ENCODE assay signal across 13 cellular contexts in genomic region chr11:106482920-106483761, GRCh38.
DNase-seq lines count a peak whose midpoint lies in the region; ATAC-seq and TF ChIP-seq lines count a peak whose summit lies in the region.
"Had no signal": no experiment of that assay in that cellular context is flagged by ENCODE, and none has a peak within 500 bp of the region (broad histone marks: within the 10 kb centered on the region; RNA-seq: fewer than 3 reads in every experiment).

No MANE protein-coding gene starts in this region.

- H3K36me3 ChIP-seq in neuron (ENCODE audit: insufficient read depth, low read length): no peaks in the 10 kb centered on the region
- no peaks in the 10 kb centered on the region for H3K36me3 ChIP-seq in effector memory CD4-positive, alpha-beta T cell (ENCODE audit: control insufficient read depth, insufficient read depth, low read length)
- H3K36me3 ChIP-seq: gastrocnemius medialis had no signal

- TF ChIP-seq CTCF in epithelial cell of esophagus (IDR thresholded peaks at IDR 0.05; ENCODE audit: insufficient read depth, low read depth, low read length, missing control alignments): no peak

- ATAC-seq in GM18867 (IDR thresholded peaks at IDR 0.05; ENCODE audit: unreplicated experiment): no peak
- ATAC-seq in GM18909 (IDR thresholded peaks at IDR 0.05; ENCODE audit: poor library complexity, unreplicated experiment): no peak
- ATAC-seq: gastrocnemius medialis; naive thymus-derived CD8-positive, alpha-beta T cell had no signal

- no peak overlapping the region for H3K27ac ChIP-seq in effector memory CD4-positive, alpha-beta T cell (ENCODE audit: insufficient read depth, low read length, poor library complexity, severe bottlenecking)
- H3K27ac ChIP-seq: gastrocnemius medialis had no signal

- H3K4me1 ChIP-seq in neuron (ENCODE audit: insufficient read depth, low read length): peaks cover 14% of the 10 kb centered on the region
- no peaks in the 10 kb centered on the region for H3K4me1 ChIP-seq in effector memory CD4-positive, alpha-beta T cell (ENCODE audit: control insufficient read depth, insufficient read depth, low read length, poor library complexity, severe bottlenecking)
- H3K4me1 ChIP-seq: gastrocnemius medialis had no signal

- no peaks in the 10 kb centered on the region for H3K9me3 ChIP-seq in neuron (ENCODE audit: low read length)
- no peaks in the 10 kb centered on the region for H3K9me3 ChIP-seq in effector memory CD4-positive, alpha-beta T cell (ENCODE audit: control insufficient read depth, low read length)
- H3K9me3 ChIP-seq: gastrocnemius medialis had no signal

- H3K4me3 ChIP-seq in epithelial cell of esophagus (ENCODE audit: low read length) (no peak overlapping the region), neuron (ENCODE audit: low read length) (no peak overlapping the region)
- no peak overlapping the region for H3K4me3 ChIP-seq in effector memory CD4-positive, alpha-beta T cell (ENCODE audit: insufficient read depth, low read depth, low read length, poor library complexity, severe bottlenecking)
- H3K4me3 ChIP-seq: gastrocnemius medialis had no signal

- no peaks in the 10 kb centered on the region for H3K27me3 ChIP-seq in neuron (ENCODE audit: insufficient read depth, low read length)
- H3K27me3 ChIP-seq in effector memory CD4-positive, alpha-beta T cell (replicated peaks; ENCODE audit: control insufficient read depth, insufficient read depth, low read length, poor library complexity, severe bottlenecking): no peaks in the 10 kb centered on the region
- H3K27me3 ChIP-seq: gastrocnemius medialis had no signal

- peak overlapping the region; percentile 34 for H2AFZ ChIP-seq in neuron (ENCODE audit: low read depth, low read length)

- DNase-seq in COLO829 (ENCODE audit: low spot score) (peak; percentile 75), NCI-H524 treated with DMSO at 0.1 percent for 48 hours (lab: John Stamatoyannopoulos, UW) (peak; percentile 9), epithelial cell of esophagus (ENCODE audit: low read depth) (peak; percentile 57)
- no peak for DNase-seq in central memory CD4-positive, alpha-beta T cell
- DNase-seq in effector memory CD4-positive, alpha-beta T cell: no peak
- DNase-seq: activated effector memory CD4-positive, alpha-beta T cell treated with anti-CD3 and anti-CD28 coated beads, Interleukin-2, amount 50 U/mL, for 16 hours; CD8-positive, alpha-beta memory T cell; gastrocnemius medialis; naive thymus-derived CD8-positive, alpha-beta T cell; NCI-H510A had no signal

Comparison
In these comparisons a context has a peak if more than half of its experiments do, and no peak if none do; other contexts are left out.
1. DNase-seq: peak in COLO829 (single experiment), NCI-H524 treated with DMSO at 0.1 percent for 48 hours (single experiment) and epithelial cell of esophagus (single experiment); none in central memory CD4-positive, alpha-beta T cell (single experiment) and effector memory CD4-positive, alpha-beta T cell (0 of 3).